ENCODE assay signal across 16 cellular contexts in the genomic region with DNA sequence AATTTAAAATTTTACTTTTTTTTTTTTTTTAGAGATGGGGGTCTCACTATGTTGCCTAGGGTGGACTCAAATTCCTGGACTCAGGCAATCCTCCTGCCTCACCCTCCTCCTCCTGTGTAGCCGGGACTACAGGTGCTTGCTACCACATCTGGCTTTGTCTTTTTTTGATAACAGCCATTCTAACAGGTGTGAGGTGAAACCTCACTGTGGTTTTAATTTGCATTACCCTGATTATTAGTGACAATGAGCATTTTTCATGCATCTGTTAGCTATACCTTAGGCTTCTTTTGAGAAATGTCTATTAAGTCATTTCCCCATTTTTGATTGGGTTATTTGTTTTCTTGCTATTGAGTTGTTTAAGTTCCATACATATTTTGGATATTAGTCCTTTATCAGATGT.
A peak's percentile ranks its signal among the peaks of the same experiment; 100 is the strongest.
DNase-seq lines count a peak whose midpoint lies in the region; ATAC-seq lines count a peak whose summit lies in the region.
"Had no signal": no experiment of that assay in that cellular context is flagged by ENCODE, and none has a peak within 500 bp of the region (broad histone marks: within the 10 kb centered on the region; RNA-seq: fewer than 3 reads in every experiment).

No MANE protein-coding gene starts in this region.

- ATAC-seq in GM18517 (IDR thresholded peaks at IDR 0.05; ENCODE audit: unreplicated experiment) (peak; percentile 93), GM21367 (IDR thresholded peaks at IDR 0.05; ENCODE audit: unreplicated experiment) (peak; percentile 90), HG02870 (IDR thresholded peaks at IDR 0.05; ENCODE audit: unreplicated experiment) (peak; percentile 88), HG03457 (IDR thresholded peaks at IDR 0.05; ENCODE audit: unreplicated experiment) (peak; percentile 84), GM18519 (IDR thresholded peaks at IDR 0.05; ENCODE audit: low FRiP score, unreplicated experiment) (no peak)
- ATAC-seq: HCT116, K562, right lobe of liver had no signal

- DNase-seq in midbrain (lab: John Stamatoyannopoulos, UW) (no peak), HT-29 (ENCODE audit: low spot score) (no peak)
- DNase-seq in activated CD4-positive, alpha-beta T cell treated with anti-CD3 and anti-CD28 coated beads, Interleukin-2, amount 50 U/mL, for 1 hour: no peak
- DNase-seq: esophagus squamous epithelium; hypothalamus; NCI-H82; right lobe of liver; stimulated activated CD4-positive, alpha-beta T cell treated with anti-CD3 and anti-CD28 coated beads, Interleukin-4, amount 100 ng/mL, for 4 hours; stomach had no signal
